8 cellular contexts compared by ENCODE assay signal in the genomic region with DNA sequence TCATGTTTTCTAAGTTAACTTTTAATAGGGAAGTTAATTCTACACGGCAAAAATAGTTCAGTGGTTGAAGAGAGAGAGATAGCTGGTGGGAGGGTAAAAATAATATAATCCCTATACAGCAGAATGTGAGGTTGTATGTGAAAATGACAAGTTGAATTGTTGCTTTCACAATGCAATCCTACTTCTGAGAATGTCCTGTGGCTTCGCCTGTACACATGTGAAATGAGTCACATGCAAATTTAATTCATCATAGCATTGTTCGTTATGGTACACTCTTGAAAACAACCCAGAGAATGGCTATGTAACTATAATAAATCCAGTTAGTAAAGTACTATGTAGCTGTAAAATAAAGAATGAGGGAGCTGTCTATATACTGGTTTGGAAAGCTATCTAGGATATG. TPM values are rescaled to one million over a fixed set of nuclear protein-coding genes. Genes with fewer than 3 reads are reported as not detected.
DNase-seq lines count a peak whose midpoint lies in the region; ATAC-seq and TF ChIP-seq lines count a peak whose summit lies in the region.

No MANE protein-coding gene starts in this region.

- H4K8ac ChIP-seq in IMR-90 (ENCODE audit: low read depth in 2 of 2, low read length in 2 of 2): no peak overlapping the region

- no peaks in the 10 kb centered on the region for H3K79me1 ChIP-seq in IMR-90 (ENCODE audit: low read depth in 1 of 2, low read length in 2 of 2)

- no peak overlapping the region for H3K18ac ChIP-seq in IMR-90 (ENCODE audit: low read depth, low read length)

- no peak overlapping the region for H3K23ac ChIP-seq in IMR-90 (ENCODE audit: low read depth, low read length)

- peak overlapping the region; percentile 2 for H2BK5ac ChIP-seq in IMR-90 (ENCODE audit: low read depth, low read length, poor library complexity, severe bottlenecking)

- H3K4me1 ChIP-seq in IMR-90 (ENCODE audit: control insufficient read depth, insufficient read depth, low read length) (peaks cover 2% of the 10 kb centered on the region; the same call in 1 of the 2 replicates), lower lobe of right lung (no peaks in the 10 kb centered on the region)

- BruUV-seq in IMR-90 (replicated peaks; lab: Mats Ljungman, UMichigan): no TSS peak

- H3K9me1 ChIP-seq in IMR-90 (ENCODE audit: insufficient read depth, low read length): peaks cover 6% of the 10 kb centered on the region

- DNase-seq in IMR-90 (peak; percentile 76), fibroblast of peridontal ligament (ENCODE audit: extremely low read depth) (peak; percentile 53), lower lobe of right lung (no peak), iPS-NIHi7 (ENCODE audit: extremely low spot score) (no peak), superior temporal gyrus (ENCODE audit: extremely low spot score) (no peak), GF-D8 (lab: John Stamatoyannopoulos, UW) (no peak)

- no CpG with 5 or more reads among the region's 3 CpGs for WGBS in IMR-90 (ENCODE audit: extremely low coverage in 2 of 2, insufficient read length in 1 of 2), 2 experiments

- CTCF ChIA-PET in IMR-90 (lab: Yijun Ruan, JAX): no interaction called here

- intact Hi-C loops in IMR-90 (cut with micrococcal nuclease): no loop called here
- intact Hi-C loops in lower lobe of right lung (cut with DNase I): no loop called here

- no peak overlapping the region for H2AK9ac ChIP-seq in IMR-90 (replicated peaks; ENCODE audit: low read depth, low read length, poor library complexity)

- no peak overlapping the region for H4K5ac ChIP-seq in IMR-90 (ENCODE audit: low read depth, low read length)

- no peak for TF ChIP-seq POLR2A in IMR-90 (IDR thresholded peaks at IDR 0.05; ENCODE audit: low read depth, low read length)

- no peak overlapping the region for H3K4me3 ChIP-seq in IMR-90 (ENCODE audit: insufficient read depth, low read depth, low read length)
- no peak overlapping the region for H3K4me3 ChIP-seq in lower lobe of right lung

- H3K56ac ChIP-seq in IMR-90 (ENCODE audit: extremely low read depth, insufficient read depth, low read length): no peak overlapping the region

- H3K14ac ChIP-seq in IMR-90 (replicated peaks; ENCODE audit: low read depth, low read length): no peak overlapping the region

- H2BK15ac ChIP-seq in IMR-90 (ENCODE audit: low read depth, low read length): no peak overlapping the region

- dilution Hi-C loops in IMR-90 (cut with HindIII; ENCODE audit: low sequenced_read_pairs, unreplicated experiment): no loop called here

- in situ Hi-C loops in IMR-90 (cut with MboI; ENCODE audit: low sequenced_read_pairs): no loop called here

- no peaks in the 10 kb centered on the region for H4K20me1 ChIP-seq in IMR-90 (ENCODE audit: insufficient read depth, low read length)

- H3K9ac ChIP-seq in IMR-90 (ENCODE audit: low read depth, low read length): no peak overlapping the region

- POLR2A ChIA-PET in IMR-90 (lab: Charles Lee; ENCODE audit: unreplicated experiment): no interaction called here

- H2BK120ac ChIP-seq in IMR-90 (ENCODE audit: low read depth, low read length): no peak overlapping the region

- no peak overlapping the region for H2AFZ ChIP-seq in IMR-90 (replicated peaks; ENCODE audit: low read length, poor library complexity)

- no peak overlapping the region for H2AK5ac ChIP-seq in IMR-90 (ENCODE audit: low read depth, low read length)

- H3K27me3 ChIP-seq in IMR-90 (ENCODE audit: control insufficient read depth, insufficient read depth, low read length) (no peaks in the 10 kb centered on the region), lower lobe of right lung (ENCODE audit: low read depth) (no peaks in the 10 kb centered on the region)

- no peak overlapping the region for H4K91ac ChIP-seq in IMR-90 (ENCODE audit: insufficient read depth, low read depth, low read length)

- TF ChIP-seq CTCF in IMR-90 (conservative IDR thresholded peaks at IDR 0.05; ENCODE audit: low read depth, low read length) (no peak), lower lobe of right lung (IDR thresholded peaks at IDR 0.05) (no peak)

- H3K27ac ChIP-seq in IMR-90 (ENCODE audit: insufficient read depth, low read length): no peak overlapping the region
- H3K27ac ChIP-seq in lower lobe of right lung: no peak overlapping the region

- no peak overlapping the region for H2BK20ac ChIP-seq in IMR-90 (ENCODE audit: low read depth, low read length)

- H3K9me3 ChIP-seq in IMR-90 (ENCODE audit: control insufficient read depth, insufficient read depth, low read length): no peaks in the 10 kb centered on the region
- no peaks in the 10 kb centered on the region for H3K9me3 ChIP-seq in lower lobe of right lung

- ATAC-seq in GM18502 (IDR thresholded peaks at IDR 0.05; ENCODE audit: poor library complexity, unreplicated experiment): peak; percentile 99
- peak; percentile 92 for ATAC-seq in GM21576 (IDR thresholded peaks at IDR 0.05; ENCODE audit: unreplicated experiment)
- ATAC-seq in IMR-90 (ENCODE audit: low read depth): peak; percentile 33
- no peak for ATAC-seq in lower lobe of right lung

- H3K4ac ChIP-seq in IMR-90 (ENCODE audit: low read depth, low read length): no peak overlapping the region

- no peak for TF ChIP-seq RAD21 in IMR-90 (IDR thresholded peaks at IDR 0.05; ENCODE audit: low read length)

- peaks cover 4% of the 10 kb centered on the region for H3K36me3 ChIP-seq in IMR-90 (ENCODE audit: control insufficient read depth, insufficient read depth, low read length)
- peaks cover 21% of the 10 kb centered on the region for H3K36me3 ChIP-seq in lower lobe of right lung

- no peak overlapping the region for H3K4me2 ChIP-seq in IMR-90 (ENCODE audit: low read depth, low read length)

TF ChIP-seq in IMR-90, 13 proteins besides CTCF, POLR2A, EP300 and RAD21:
- TF ChIP-seq NFE2L2 (IDR thresholded peaks at IDR 0.05; ENCODE audit: low read depth, low read length): no peak
- peak; percentile 61; the same call in 1 of the 2 replicates for TF ChIP-seq CEBPB (IDR thresholded peaks at IDR 0.05; ENCODE audit: low read depth, low read length)
- peak; percentile 43; the same call in 1 of the 2 replicates for TF ChIP-seq FOS (IDR thresholded peaks at IDR 0.05; ENCODE audit: low read depth, low read length)

RNA-seq across cellular contexts. Expression of a gene that starts 46.1 kb away (rescaled TPM):
- total RNA-seq in IMR-90 (2012; rRNA removed) (6.5 and 9.4 TPM in 2 replicates), lower lobe of right lung (28.3 TPM)
- 2.3 and 3.4 TPM in 2 replicates for polyA plus RNA-seq in IMR-90 (2012; rRNA removed)
- 2.0 and 2.6 TPM in 2 replicates for polyA plus RNA-seq in IMR-90 (2012; cell fraction: cytosol; rRNA removed)
- 0.77 and 1.2 TPM in 2 replicates for polyA plus RNA-seq in IMR-90 (2012; cell fraction: nucleus; rRNA removed; ENCODE audit: low replicate concordance)

Comparison
In these comparisons a context has a peak if more than half of its experiments do, and no peak if none do; other contexts are left out.
1. ATAC-seq: peak in GM18502 (single experiment), GM21576 (single experiment) and IMR-90 (single experiment); none in lower lobe of right lung (0 of 2).
2. DNase-seq: peak in IMR-90 (single experiment) and fibroblast of peridontal ligament (single experiment); none in lower lobe of right lung (single experiment), iPS-NIHi7 (single experiment), superior temporal gyrus (single experiment) and GF-D8 (single experiment).